ENCODE assay signal across 8 cellular contexts in genomic region chr2:102258386-102259074, GRCh38. TPM values are rescaled to one million over a fixed set of nuclear protein-coding genes. Genes with fewer than 3 reads are reported as not detected.
DNase-seq lines count a peak whose midpoint lies in the region; ATAC-seq lines count a peak whose summit lies in the region.

No MANE protein-coding gene starts in this region.

- H3K27me3 Mint-ChIP-seq in activated CD8-positive, alpha-beta T cell treated with anti-CD3 and anti-CD28 coated beads, Interleukin-2, amount 10 ng/mL, durations not matched to agents 7 days and 5 days (ENCODE audit: low read depth) = no peaks in the 10 kb centered on the region

- ATAC-seq in activated CD8-positive, alpha-beta T cell treated with anti-CD3 and anti-CD28 coated beads, Interleukin-2, amount 10 ng/mL, durations not matched to agents 7 days and 5 days = peak; percentile 88
- no peak for ATAC-seq in HG03520 (IDR thresholded peaks at IDR 0.05; ENCODE audit: unreplicated experiment)

- H3K4me1 Mint-ChIP-seq in activated CD8-positive, alpha-beta T cell treated with anti-CD3 and anti-CD28 coated beads, Interleukin-2, amount 10 ng/mL, durations not matched to agents 7 days and 5 days (ENCODE audit: low read depth) = peaks cover 53% of the 10 kb centered on the region

- peaks cover 25% of the 10 kb centered on the region for H3K9me3 Mint-ChIP-seq in activated CD8-positive, alpha-beta T cell treated with anti-CD3 and anti-CD28 coated beads, Interleukin-2, amount 10 ng/mL, durations not matched to agents 7 days and 5 days (ENCODE audit: insufficient read depth)

- CTCF ChIA-PET in activated CD8-positive, alpha-beta T cell treated with anti-CD3 and anti-CD28 coated beads, Interleukin-2, amount 10 ng/mL, durations not matched to agents 7 days and 5 days (lab: Charles Lee) = interaction anchor here (1.0 to 2.3 kb wide), 4 partner anchors 18 to 185 kb away, joined by 4 to 17 read pairs (median 6); partner anchors contain the start of gene IL18R1

- peaks cover 41% of the 10 kb centered on the region for H3K36me3 Mint-ChIP-seq in activated CD8-positive, alpha-beta T cell treated with anti-CD3 and anti-CD28 coated beads, Interleukin-2, amount 10 ng/mL, durations not matched to agents 7 days and 5 days (ENCODE audit: low read depth)

- peak overlapping the region; percentile 1 for H3K4me3 Mint-ChIP-seq in activated CD8-positive, alpha-beta T cell treated with anti-CD3 and anti-CD28 coated beads, Interleukin-2, amount 10 ng/mL, durations not matched to agents 7 days and 5 days

- H3K27ac Mint-ChIP-seq in activated CD8-positive, alpha-beta T cell treated with anti-CD3 and anti-CD28 coated beads, Interleukin-2, amount 10 ng/mL, durations not matched to agents 7 days and 5 days = peak overlapping the region; percentile 97

- POLR2A ChIA-PET in activated CD8-positive, alpha-beta T cell treated with anti-CD3 and anti-CD28 coated beads, Interleukin-2, amount 10 ng/mL, durations not matched to agents 7 days and 5 days (lab: Charles Lee) = no interaction called here

- peak; percentile 92 for DNase-seq in AG08395 (ENCODE audit: low spot score)
- DNase-seq in HS-27A (ENCODE audit: low read depth) = peak; percentile 56
- DNase-seq in activated CD8-positive, alpha-beta T cell treated with anti-CD3 and anti-CD28 coated beads, Interleukin-2, amount 10 ng/mL, durations not matched to agents 7 days and 5 days = peak; percentile 50
- peak; percentile 82 for DNase-seq in hepatic stellate cell (ENCODE audit: low spot score)
- DNase-seq in NCI-H146 (lab: John Stamatoyannopoulos, UW) = no peak
- DNase-seq in NCI-H1092 treated with DMSO at 0.1 percent for 48 hours (lab: John Stamatoyannopoulos, UW) = no peak
- DNase-seq in hippocampal formation (lab: John Stamatoyannopoulos, UW) = no peak

RNA-seq across cellular contexts. Expression of gene IL1RL1, which starts 52.8 kb away (rescaled TPM):
- under 1 TPM; 0.13 to 0.21 TPM for total RNA-seq in activated CD8-positive, alpha-beta T cell treated with anti-CD3 and anti-CD28 coated beads, Interleukin-2, amount 10 ng/mL, durations not matched to agents 7 days and 5 days

Comparison
In these comparisons a context has a peak if more than half of its experiments do, and no peak if none do; other contexts are left out.
1. DNase-seq: peak in AG08395 (single experiment), HS-27A (single experiment), activated CD8-positive, alpha-beta T cell treated with anti-CD3 and anti-CD28 coated beads, Interleukin-2, amount 10 ng/mL, durations not matched to agents 7 days and 5 days (single experiment) and hepatic stellate cell (single experiment); none in NCI-H146 (single experiment), NCI-H1092 treated with DMSO at 0.1 percent for 48 hours (single experiment) and hippocampal formation (0 of 2).